ENCODE assay signal across 8 cellular contexts in the genomic region with DNA sequence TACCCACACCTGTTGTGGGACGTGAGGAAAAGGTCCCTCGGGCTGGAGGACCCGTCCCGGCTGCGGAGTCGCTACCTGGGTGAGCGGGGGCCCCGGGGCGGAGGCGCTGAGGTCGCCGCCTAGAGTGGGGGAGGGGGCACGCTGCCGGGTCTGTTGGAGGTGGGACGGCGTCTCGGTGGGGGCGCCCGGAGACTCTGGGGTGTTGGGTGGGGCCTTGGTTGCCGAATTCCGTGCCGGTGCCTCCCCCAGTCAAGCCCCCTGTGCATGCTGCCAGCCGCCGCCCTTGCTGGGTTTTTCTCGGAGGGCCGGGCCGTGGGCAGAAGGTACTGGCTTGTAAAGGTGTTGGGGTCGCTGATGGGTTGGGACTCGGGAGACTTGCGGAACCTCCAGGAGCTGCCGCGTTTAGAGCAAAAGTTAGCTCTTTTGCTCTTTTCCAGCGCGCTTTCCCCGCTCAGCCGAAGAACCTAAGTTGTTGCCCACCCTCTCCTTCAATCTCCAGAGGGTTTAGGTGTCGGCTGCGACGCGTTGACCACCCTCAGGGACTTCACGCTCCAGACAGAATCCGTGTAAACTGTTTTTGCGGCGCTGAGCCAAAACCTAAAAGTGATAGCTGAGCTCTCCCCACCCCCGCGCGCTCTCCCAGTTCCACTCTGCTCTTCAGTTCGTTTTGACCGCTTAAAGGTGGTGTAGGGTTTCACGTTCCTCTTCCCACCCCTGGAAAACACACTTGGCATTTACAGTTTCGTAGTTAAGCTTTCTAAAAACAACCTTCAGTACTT. TPM values are rescaled to one million over a fixed set of nuclear protein-coding genes. Genes with fewer than 3 reads are reported as not detected.
DNase-seq lines count a peak whose midpoint lies in the region; ATAC-seq, FAIRE-seq and TF ChIP-seq lines count a peak whose summit lies in the region.

Gene MPC2, minus strand, starts transcription at position 143 of the 779 bp plus-strand sequence. CDS start 1,231 bp downstream, outside the sequence.

- H3K27ac ChIP-seq in GM23248: peak within 1 kb of the TSS; percentile 97
- peak within 1 kb of the TSS; percentile 89 to 97 (median 96) for H3K27ac ChIP-seq in pancreas
- peak within 1 kb of the TSS; percentile 87 to 99 (median 96) for H3K27ac ChIP-seq in thyroid gland

- no peaks in the 10 kb centered on the region for H3K36me3 ChIP-seq in GM23248 (ENCODE audit: low read depth)
- H3K36me3 ChIP-seq in pancreas: no peaks in the 10 kb centered on the region
- no peaks in the 10 kb centered on the region for H3K36me3 ChIP-seq in thyroid gland

- TF ChIP-seq CTCF in pancreas (IDR thresholded peaks at IDR 0.05) (no peak), thyroid gland (IDR thresholded peaks at IDR 0.05) (no peak)

- intact Hi-C loops in head of caudate nucleus (cut with DNase I): loop anchor here (5.0 to 10.0 kb wide), 2 partner anchors 220 to 712 kb away; partner anchors contain the start of gene POU2F1
- intact Hi-C loops in pancreas (cut with DNase I): no loop called here
- intact Hi-C loops in thyroid gland (cut with DNase I): no loop called here

- peak within 1 kb of the TSS; percentile 96 for H3K4me3 Mint-ChIP-seq in activated naive CD8-positive, alpha-beta T cell treated with anti-CD3 and anti-CD28 coated beads for 36 hours

- H3K27me3 Mint-ChIP-seq in activated naive CD8-positive, alpha-beta T cell treated with anti-CD3 and anti-CD28 coated beads for 36 hours: no peaks in the 10 kb centered on the region

- in situ Hi-C loops in GM23248 (cut with MboI): no loop called here
- in situ Hi-C loops in SK-MEL-5 (cut with HindIII; ENCODE audit: low pct_unique_long_range_greater_than_20kb, low sequenced_read_pairs): no loop called here

- peak within 1 kb of the TSS; percentile 94 for H3K4me2 ChIP-seq in GM23248 (ENCODE audit: unreplicated experiment)

- peaks cover 8% of the 10 kb centered on the region; the same call in 1 of the 2 replicates for H4K20me1 ChIP-seq in GM23248 (ENCODE audit: insufficient read depth)

- peak within 1 kb of the TSS; percentile 92 for H2AFZ ChIP-seq in GM23248

- H3K27ac Mint-ChIP-seq in activated naive CD8-positive, alpha-beta T cell treated with anti-CD3 and anti-CD28 coated beads for 36 hours: peak within 1 kb of the TSS; percentile 100

- H3F3A ChIP-seq in GM23248 (ENCODE audit: insufficient read depth): peaks cover 37% of the 10 kb centered on the region

- DNase-seq in DMS153 (lab: John Stamatoyannopoulos, UW) (peak; percentile 73), GM23248 (peak; percentile 89), M059J (ENCODE audit: low read depth) (peak; percentile 89), SK-MEL-5 (ENCODE audit: low read depth, low spot score) (peak; percentile 65), head of caudate nucleus (peak in 41 of 42 donors; percentile 19 to 83 (median 62)), pancreas (peak; percentile 56 to 86 (median 68)), thyroid gland (peak; percentile 81 to 82)
- peak; percentile 77 for DNase-seq in activated naive CD8-positive, alpha-beta T cell treated with anti-CD3 and anti-CD28 coated beads for 36 hours

- H3K4me1 Mint-ChIP-seq in activated naive CD8-positive, alpha-beta T cell treated with anti-CD3 and anti-CD28 coated beads for 36 hours: peaks cover 31% of the 10 kb centered on the region

- peak in 1 of 2 donors; percentile 80 for TF ChIP-seq POLR2A in thyroid gland (IDR thresholded peaks at IDR 0.05)

- peaks cover 8% of the 10 kb centered on the region for H3K36me3 Mint-ChIP-seq in activated naive CD8-positive, alpha-beta T cell treated with anti-CD3 and anti-CD28 coated beads for 36 hours

- no peaks in the 10 kb centered on the region for H3K9me3 Mint-ChIP-seq in activated naive CD8-positive, alpha-beta T cell treated with anti-CD3 and anti-CD28 coated beads for 36 hours

- H3K4me3 ChIP-seq in GM23248: peak within 1 kb of the TSS; percentile 94
- peak within 1 kb of the TSS; percentile 75 to 84 (median 81) for H3K4me3 ChIP-seq in pancreas
- H3K4me3 ChIP-seq in thyroid gland (replicated peaks in 1 of 3): peak within 1 kb of the TSS; percentile 11 to 98 (median 90)

- H3K27me3 ChIP-seq in GM23248 (replicated peaks; ENCODE audit: insufficient read depth) (no peaks in the 10 kb centered on the region), pancreas (no peaks in the 10 kb centered on the region), thyroid gland (no peaks in the 10 kb centered on the region)

- FAIRE-seq in pancreas (lab: Jason Lieb, UNC): no peak

- H3K9me2 ChIP-seq in GM23248 (ENCODE audit: insufficient read depth): no peaks in the 10 kb centered on the region

- H3K4me1 ChIP-seq in GM23248 (ENCODE audit: insufficient read depth) (peaks cover 12% of the 10 kb centered on the region), pancreas (peaks cover 0 to 26% (median 10%) of the 10 kb centered on the region in 3 donors), thyroid gland (peaks cover 27 to 34% of the 10 kb centered on the region in 2 donors)

- H3K9me3 ChIP-seq in GM23248 (ENCODE audit: low read depth) (no peaks in the 10 kb centered on the region), pancreas (no peaks in the 10 kb centered on the region), thyroid gland (no peaks in the 10 kb centered on the region)

- 1% methylated on average over 36 to 51 of the region's 51 CpGs for WGBS in GM23248 (ENCODE audit: low coverage in 1 of 2, low lambda C conversion rate in 2 of 2, missing lambda C conversion rate in 2 of 2), 2 experiments
- WGBS in pancreas, 2 donors: 0 to 1% methylated on average over 46 to 51 of the region's 51 CpGs
- 0% methylated on average over 19 to 23 of the region's 51 CpGs for WGBS in thyroid gland, 2 donors

- ATAC-seq in pancreas: peak; percentile 13 to 40 (median 37)

- H3K79me2 ChIP-seq in GM23248 (ENCODE audit: insufficient read depth): peaks cover 90% of the 10 kb centered on the region

- H3K9ac ChIP-seq in GM23248: peak within 1 kb of the TSS; percentile 97

RNA-seq across cellular contexts. Expression of gene MPC2, which starts in this region (rescaled TPM):
- 65.5 and 93.8 TPM in 2 replicates for total RNA-seq in GM23248 (2014; rRNA removed; shearing (Covaris generic))
- polyA plus RNA-seq in GM23248 (2016; fragmentation: Nextera tagmentation; extraction: Ambion mirVana) (188 TPM in 2 replicates), pancreas (10 to 100 TPM; 37.7 to 72.5 TPM)
- 91.3 and 99.4 TPM in 2 replicates for total RNA-seq in M059J (2014; rRNA removed; shearing (Covaris generic))
- total RNA-seq in SK-MEL-5 (2014; rRNA removed; shearing (Covaris generic)): 42.4 and 44.6 TPM in 2 replicates
- polyA plus RNA-seq in SK-MEL-5 (2015; cell fraction: cytosol; rRNA removed): 20.7 and 22.3 TPM in 2 replicates
- polyA plus RNA-seq in SK-MEL-5 (2015; cell fraction: nucleus; rRNA removed): 1.3 and 8.1 TPM in 2 replicates
- total RNA-seq in activated naive CD8-positive, alpha-beta T cell treated with anti-CD3 and anti-CD28 coated beads for 36 hours: 10 to 100 TPM; 61.1 to 61.6 TPM
- total RNA-seq in pancreas (10 to 100 TPM; 25.5 to 45.4 (median 39.9) TPM), thyroid gland (10 to 100 TPM; 16.2 to 40.1 (median 35.1) TPM)

Comparison
In these comparisons a context has a peak if more than half of its experiments do, and no peak if none do; other contexts are left out.
1. Peak in every context shown above with its lines: DNase-seq, ATAC-seq, H3K4me3 ChIP-seq and H3K27ac ChIP-seq.